In genomic region chr1:199866210-199866617, GRCh38 we compare ENCODE assay signal across 25 cellular contexts.
"Had no signal": no experiment of that assay in that cellular context is flagged by ENCODE, and none has a peak within 500 bp of the region (broad histone marks: within the 10 kb centered on the region; RNA-seq: fewer than 3 reads in every experiment).

No MANE protein-coding gene starts in this region.

- H3K27ac Mint-ChIP-seq: activated B cell treated with CpG ODN at 0.5 μM for 24 hours; activated CD4-positive, alpha-beta T cell treated with anti-CD3 and anti-CD28 coated beads for 36 hours; activated naive CD8-positive, alpha-beta T cell treated with anti-CD3 and anti-CD28 coated beads for 36 hours; naive thymus-derived CD8-positive, alpha-beta T cell had no signal

- H3K4me3 ChIP-seq: breast epithelium, esophagus squamous epithelium, gastrocnemius medialis, lung, ovary, psoas muscle, right atrium auricular region, tibial artery had no signal

- H3K36me3 Mint-ChIP-seq: activated naive CD8-positive, alpha-beta T cell treated with anti-CD3 and anti-CD28 coated beads for 36 hours; naive thymus-derived CD8-positive, alpha-beta T cell had no signal

- DNase-seq: activated B cell treated with CpG ODN at 0.5 μM for 24 hours; activated CD4-positive, alpha-beta T cell treated with anti-CD3 and anti-CD28 coated beads for 36 hours; activated CD4-positive, alpha-beta T cell treated with anti-CD3 and anti-CD28 coated beads, Interleukin-2, amount 50 U/mL, for 4 hours; activated CD8-positive, alpha-beta memory T cell treated with anti-CD3 and anti-CD28 coated beads for 24 hours; activated CD8-positive, alpha-beta memory T cell treated with anti-CD3 and anti-CD28 coated beads, Interleukin-2, amount 50 U/mL, for 4 hours; activated naive CD4-positive, alpha-beta T cell treated with Interleukin-2 at 50 U/mL for 16 hours; activated naive CD8-positive, alpha-beta T cell treated with anti-CD3 and anti-CD28 coated beads for 36 hours; activated T-cell treated with anti-CD3 and anti-CD28 coated beads, Interleukin-2, amount 50 U/mL, for 48 hours; effector memory CD4-positive, alpha-beta T cell; esophagus squamous epithelium; gastrocnemius medialis; hypothalamus; kidney; naive thymus-derived CD8-positive, alpha-beta T cell; ovary; psoas muscle; stimulated activated naive CD8-positive, alpha-beta T cell treated with anti-CD3 and anti-CD28 coated beads, Interleukin-15, amount 100 ng/mL, for 72 hours; T-helper 9 cell; tibial artery had no signal

- H3K27me3 ChIP-seq: breast epithelium, esophagus squamous epithelium, gastrocnemius medialis, ovary, right atrium auricular region, tibial artery had no signal

- H3K36me3 ChIP-seq: breast epithelium, esophagus squamous epithelium, gastrocnemius medialis, ovary, right atrium auricular region, tibial artery had no signal

- H3K27ac ChIP-seq: breast epithelium, esophagus squamous epithelium, gastrocnemius medialis, ovary, psoas muscle, right atrium auricular region, tibial artery had no signal

- H3K4me3 Mint-ChIP-seq: activated B cell treated with CpG ODN at 0.5 μM for 24 hours; activated CD4-positive, alpha-beta T cell treated with anti-CD3 and anti-CD28 coated beads for 36 hours; activated naive CD8-positive, alpha-beta T cell treated with anti-CD3 and anti-CD28 coated beads for 36 hours; central memory CD8-positive, alpha-beta T cell; naive thymus-derived CD8-positive, alpha-beta T cell; stimulated activated naive CD8-positive, alpha-beta T cell treated with anti-CD3 and anti-CD28 coated beads, Interleukin-15, amount 100 ng/mL, for 72 hours had no signal

- FAIRE-seq: astrocyte, colon, kidney had no signal

- H3K9me3 Mint-ChIP-seq: activated B cell treated with CpG ODN at 0.5 μM for 24 hours; activated naive CD8-positive, alpha-beta T cell treated with anti-CD3 and anti-CD28 coated beads for 36 hours; central memory CD8-positive, alpha-beta T cell; naive thymus-derived CD8-positive, alpha-beta T cell; stimulated activated naive CD8-positive, alpha-beta T cell treated with anti-CD3 and anti-CD28 coated beads, Interleukin-15, amount 100 ng/mL, for 72 hours had no signal

- H3K4me1 ChIP-seq: breast epithelium, esophagus squamous epithelium, gastrocnemius medialis, psoas muscle, right atrium auricular region, tibial artery had no signal

- H3K4me1 Mint-ChIP-seq: activated CD4-positive, alpha-beta T cell treated with anti-CD3 and anti-CD28 coated beads for 36 hours; activated naive CD8-positive, alpha-beta T cell treated with anti-CD3 and anti-CD28 coated beads for 36 hours; central memory CD8-positive, alpha-beta T cell; stimulated activated naive CD8-positive, alpha-beta T cell treated with anti-CD3 and anti-CD28 coated beads, Interleukin-15, amount 100 ng/mL, for 72 hours had no signal

- H3K9me3 ChIP-seq: breast epithelium, esophagus squamous epithelium, gastrocnemius medialis, ovary, psoas muscle, right atrium auricular region, tibial artery had no signal

- ATAC-seq: activated CD4-positive, alpha-beta T cell treated with anti-CD3 and anti-CD28 coated beads for 36 hours; gastrocnemius medialis; naive thymus-derived CD8-positive, alpha-beta T cell; psoas muscle; stimulated activated naive CD8-positive, alpha-beta T cell treated with anti-CD3 and anti-CD28 coated beads, Interleukin-15, amount 100 ng/mL, for 72 hours had no signal
